ENCODE assay signal across 8 cellular contexts in genomic region chr14:101965796-101966718, GRCh38. TPM values are rescaled to one million over a fixed set of nuclear protein-coding genes. Genes with fewer than 3 reads are reported as not detected.
DNase-seq lines count a peak whose midpoint lies in the region; ATAC-seq and TF ChIP-seq lines count a peak whose summit lies in the region.

No MANE protein-coding gene starts in this region.

- no peaks in the 10 kb centered on the region for H3K27me3 ChIP-seq in BLaER1 treated with 17β-estradiol and CSF1 and Interleukin-3, amounts not matched to agents 10 nM and 100 nM
- H3K27me3 ChIP-seq in Karpas-422 (ENCODE audit: low read length), result no peaks in the 10 kb centered on the region
- no peaks in the 10 kb centered on the region for H3K27me3 ChIP-seq in mammary epithelial cell (ENCODE audit: insufficient read depth, low read length)
- no peaks in the 10 kb centered on the region for H3K27me3 ChIP-seq in mucosa of stomach (ENCODE audit: control insufficient read depth, insufficient read depth, low read length)

- no peak for TF ChIP-seq CTCF in mammary epithelial cell (conservative IDR thresholded peaks at IDR 0.05 in 1 of 2, IDR thresholded peaks at IDR 0.05 in 1 of 2; ENCODE audit: extremely low read depth in 1 of 2, insufficient read depth in 1 of 2, low read depth in 1 of 2, low read length in 2 of 2)

- H3K36me3 ChIP-seq in BLaER1 treated with 17β-estradiol and CSF1 and Interleukin-3, amounts not matched to agents 10 nM and 100 nM, result peaks cover 6 to 43% (median 23%) of the 10 kb centered on the region in 11 experiments; a peak in 16 of 22 replicates
- H3K36me3 ChIP-seq in Karpas-422 (ENCODE audit: insufficient read depth, low read length) (peaks cover 10% of the 10 kb centered on the region; the same call in 1 of the 2 replicates), mammary epithelial cell (ENCODE audit: insufficient read depth, low read length) (peaks cover 7% of the 10 kb centered on the region), mucosa of stomach (ENCODE audit: control insufficient read depth, insufficient read depth, low read length) (no peaks in the 10 kb centered on the region)

- peak overlapping the region; percentile 75 to 99 (median 92) for H3K4me2 ChIP-seq in BLaER1 treated with 17β-estradiol and CSF1 and Interleukin-3, amounts not matched to agents 10 nM and 100 nM
- peak overlapping the region; percentile 84 for H3K4me2 ChIP-seq in Karpas-422 (ENCODE audit: low read depth, low read length, poor library complexity, severe bottlenecking)
- H3K4me2 ChIP-seq in mammary epithelial cell (ENCODE audit: insufficient read depth, low read depth, low read length), result peak overlapping the region; percentile 61

- H3K4me1 ChIP-seq in BLaER1 treated with 17β-estradiol and CSF1 and Interleukin-3, amounts not matched to agents 10 nM and 100 nM, result peaks cover 57 to 75% (median 61%) of the 10 kb centered on the region in 10 experiments
- peaks cover 69% of the 10 kb centered on the region for H3K4me1 ChIP-seq in Karpas-422 (ENCODE audit: low read length)
- H3K4me1 ChIP-seq in mammary epithelial cell (ENCODE audit: insufficient read depth, low read length), result peaks cover 37% of the 10 kb centered on the region
- peaks cover 38% of the 10 kb centered on the region for H3K4me1 ChIP-seq in mucosa of stomach (ENCODE audit: control insufficient read depth, insufficient read depth, low read length)

- dilution Hi-C loops in mammary epithelial cell (cut with HindIII; ENCODE audit: low sequenced_read_pairs), result no loop called here

- in situ Hi-C loops in mammary epithelial cell (cut with MboI; ENCODE audit: low sequenced_read_pairs in 2 of 2), result loop anchor here in 1 of 2 donors (10.0 kb wide), 1 partner anchor 349 kb away; the partner anchor contains the start of gene ZNF839

- H3K4me3 ChIP-seq in BLaER1 treated with 17β-estradiol and CSF1 and Interleukin-3, amounts not matched to agents 10 nM and 100 nM, result peak overlapping the region; percentile 88 to 100 (median 99)
- H3K4me3 ChIP-seq in Karpas-422 (ENCODE audit: low read length), result peak overlapping the region; percentile 92
- H3K4me3 ChIP-seq in mammary epithelial cell (replicated peaks in 1 of 3; ENCODE audit: insufficient read depth in 1 of 3, low read depth in 2 of 3, low read length in 3 of 3), result peak overlapping the region; percentile 86 to 97 (median 97)
- H3K4me3 ChIP-seq in mucosa of stomach (ENCODE audit: low read length), result peak overlapping the region; percentile 92

- DNase-seq in Karpas-422, result peak; percentile 61
- peak; percentile 30 for DNase-seq in mammary epithelial cell
- DNase-seq in DMS153 treated with DMSO at 0.1 percent for 48 hours (lab: John Stamatoyannopoulos, UW; ENCODE audit: unreplicated experiment), result no peak
- no peak for DNase-seq in activated CD4-positive, CD25-positive, alpha-beta regulatory T cell (lab: John Stamatoyannopoulos, UW)

- BruUV-seq in mammary epithelial cell (replicated peaks; lab: Mats Ljungman, UMichigan), result no TSS peak

- peak overlapping the region; percentile 86 to 98 (median 96) for H3K27ac ChIP-seq in BLaER1 treated with 17β-estradiol and CSF1 and Interleukin-3, amounts not matched to agents 10 nM and 100 nM
- H3K27ac ChIP-seq in Karpas-422 (ENCODE audit: low read length) (peak overlapping the region; percentile 57), mammary epithelial cell (ENCODE audit: insufficient read depth, low read depth, low read length) (peak overlapping the region; percentile 80)

- peak overlapping the region; percentile 94 to 99 (median 98) for H3K9ac ChIP-seq in BLaER1 treated with 17β-estradiol and CSF1 and Interleukin-3, amounts not matched to agents 10 nM and 100 nM
- peak overlapping the region; percentile 97 for H3K9ac ChIP-seq in Karpas-422 (ENCODE audit: low read length)
- peak overlapping the region; percentile 87 for H3K9ac ChIP-seq in mammary epithelial cell (ENCODE audit: insufficient read depth, low read length)
- peak overlapping the region; percentile 93 for H3K9ac ChIP-seq in mucosa of stomach (ENCODE audit: low read length)

- H3K79me2 ChIP-seq in Karpas-422 (ENCODE audit: low read length) (peaks cover 66% of the 10 kb centered on the region), mammary epithelial cell (ENCODE audit: insufficient read depth, low read length) (peaks cover 64% of the 10 kb centered on the region)

- no peaks in the 10 kb centered on the region for H3K9me2 ChIP-seq in Karpas-422 (replicated peaks; ENCODE audit: insufficient read depth, low read length)

- H4K20me1 ChIP-seq in BLaER1 treated with 17β-estradiol and CSF1 and Interleukin-3, amounts not matched to agents 10 nM and 100 nM, result peaks cover 49 to 66% (median 60%) of the 10 kb centered on the region in 11 experiments; a peak in 21 of 22 replicates
- peaks cover 5% of the 10 kb centered on the region; the same call in 1 of the 2 replicates for H4K20me1 ChIP-seq in Karpas-422 (ENCODE audit: insufficient read depth, low read depth, low read length)
- no peaks in the 10 kb centered on the region for H4K20me1 ChIP-seq in mammary epithelial cell (ENCODE audit: insufficient read depth, low read length)

- H3K9me3 ChIP-seq in BLaER1 treated with 17β-estradiol and CSF1 and Interleukin-3, amounts not matched to agents 10 nM and 100 nM (replicated peaks in 1 of 11), result no peaks in the 10 kb centered on the region
- H3K9me3 ChIP-seq in Karpas-422 (ENCODE audit: low read length) (no peaks in the 10 kb centered on the region), mammary epithelial cell (replicated peaks; ENCODE audit: insufficient read depth, low read length) (no peaks in the 10 kb centered on the region), mucosa of stomach (ENCODE audit: control insufficient read depth, low read length) (no peaks in the 10 kb centered on the region)

- no peak for ATAC-seq in GM21360 (IDR thresholded peaks at IDR 0.05; ENCODE audit: unreplicated experiment)
- no peak for ATAC-seq in GM18870 (IDR thresholded peaks at IDR 0.05; ENCODE audit: unreplicated experiment)

- CTCF ChIA-PET in mammary epithelial cell (lab: Charles Lee; ENCODE audit: low non-redundant PET), result no interaction called here

- intact Hi-C loops in mammary epithelial cell (cut with micrococcal nuclease), result no loop called here

- H2AFZ ChIP-seq in Karpas-422 (ENCODE audit: low read length) (no peak overlapping the region), mammary epithelial cell (ENCODE audit: low read depth, low read length) (no peak overlapping the region)

- WGBS in mammary epithelial cell (ENCODE audit: low coverage, missing lambda C conversion rate), result 21% methylated on average over 5 of the region's 5 CpGs

RNA-seq across cellular contexts. Expression of gene DYNC1H1, which starts 1.7 kb away (rescaled TPM):
- total RNA-seq in Karpas-422 (2014; rRNA removed; shearing (Covaris generic); ENCODE audit: low replicate concordance), result 240 and 340 TPM in 2 replicates
- total RNA-seq in mammary epithelial cell, result 100 to 1,000 TPM; 557 to 626 TPM
- 144 TPM for polyA plus RNA-seq in mammary epithelial cell
- 733 TPM for polyA minus RNA-seq in mammary epithelial cell

Comparison
In these comparisons a context has a peak if more than half of its experiments do, and no peak if none do; other contexts are left out.
1. DNase-seq: peak in Karpas-422 (single experiment) and mammary epithelial cell (single experiment); none in DMS153 treated with DMSO at 0.1 percent for 48 hours (single experiment) and activated CD4-positive, CD25-positive, alpha-beta regulatory T cell (0 of 4).
2. Peak in every context shown above with its lines, with median percentiles within 50 percentile points of each other: H3K27ac ChIP-seq, H3K4me2 ChIP-seq, H3K4me3 ChIP-seq and H3K9ac ChIP-seq.